ENCODE assay signal across 14 cellular contexts in genomic region chr5:79595086-79595485, GRCh38.
"Had no signal": no experiment of that assay in that cellular context is flagged by ENCODE, and none has a peak within 500 bp of the region (broad histone marks: within the 10 kb centered on the region; RNA-seq: fewer than 3 reads in every experiment).

No MANE protein-coding gene starts in this region.

- H3K27me3 ChIP-seq: heart left ventricle, pancreas, tibial artery, upper lobe of right lung, vagina had no signal

- H3K36me3 ChIP-seq: heart left ventricle, pancreas, tibial artery, upper lobe of right lung, vagina had no signal

- H3K27ac ChIP-seq: coronary artery, heart left ventricle, pancreas, tibial artery, upper lobe of right lung, vagina had no signal

- H3K9me3 ChIP-seq: heart left ventricle, pancreas, tibial artery, upper lobe of right lung, vagina had no signal

- H3K4me2 ChIP-seq: smooth muscle cell had no signal

- H3K4me3 ChIP-seq: coronary artery, heart left ventricle, pancreas, smooth muscle cell, tibial artery, upper lobe of right lung, vagina had no signal

- DNase-seq: effector memory CD4-positive, alpha-beta T cell; foreskin melanocyte; heart left ventricle; mammary epithelial cell; occipital lobe; pancreas; right cardiac atrium; stimulated activated CD4-positive, alpha-beta T cell treated with anti-CD3 and anti-CD28 coated beads, Interleukin-2, amount 100 ng/mL, for 48 hours; stimulated activated naive CD4-positive, alpha-beta T cell treated with Interleukin-2 at 50 U/mL for 16 hours; tibial artery; upper lobe of right lung had no signal

- H3K4me1 ChIP-seq: pancreas, tibial artery, upper lobe of right lung, vagina had no signal
